ENCODE assay signal across 18 cellular contexts in the genomic region with DNA sequence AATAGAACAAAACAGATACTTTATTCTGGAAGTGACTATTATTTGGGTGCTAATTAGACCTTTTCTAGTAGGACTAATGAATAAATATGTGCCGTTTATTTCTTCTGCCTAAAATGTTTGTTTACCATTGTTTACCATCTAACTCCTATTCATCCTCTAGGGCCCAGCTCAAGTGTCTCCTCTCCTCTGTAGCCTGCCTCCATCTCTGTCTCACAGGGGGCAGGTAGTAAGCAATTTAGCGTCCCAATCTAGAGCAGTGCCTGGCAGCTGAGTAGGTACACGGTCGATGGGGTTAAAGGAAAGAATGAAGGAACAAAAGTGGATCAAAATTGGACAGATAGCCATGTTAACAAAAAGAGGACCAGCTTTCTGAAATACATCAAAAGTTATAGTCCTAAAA.
"Had no signal": no experiment of that assay in that cellular context is flagged by ENCODE, and none has a peak within 500 bp of the region (broad histone marks: within the 10 kb centered on the region; RNA-seq: fewer than 3 reads in every experiment).

No MANE protein-coding gene starts in this region.

- H3K4me3 ChIP-seq: pancreas, right lobe of liver, stomach, vagina had no signal

- H3K27ac Mint-ChIP-seq: activated B cell treated with CpG ODN at 0.5 μM for 24 hours; activated CD4-positive, alpha-beta memory T cell treated with anti-CD3 and anti-CD28 coated beads for 36 hours; activated naive CD8-positive, alpha-beta T cell; effector memory CD8-positive, alpha-beta T cell; naive thymus-derived CD8-positive, alpha-beta T cell had no signal

- H3K9me3 ChIP-seq: neutrophil, pancreas, right lobe of liver, stomach, vagina had no signal

- H3K27ac ChIP-seq: neutrophil, pancreas, right lobe of liver, stomach, vagina had no signal

- H3K9me3 Mint-ChIP-seq: activated B cell treated with CpG ODN at 0.5 μM for 24 hours; activated CD4-positive, alpha-beta memory T cell treated with anti-CD3 and anti-CD28 coated beads for 36 hours; effector memory CD8-positive, alpha-beta T cell; naive thymus-derived CD8-positive, alpha-beta T cell had no signal

- DNase-seq: activated B cell treated with CpG ODN at 0.5 μM for 24 hours; activated CD4-positive, alpha-beta memory T cell treated with anti-CD3 and anti-CD28 coated beads for 36 hours; activated CD4-positive, alpha-beta T cell treated with anti-CD3 and anti-CD28 coated beads for 4 hours; activated T-cell treated with anti-CD3 and anti-CD28 coated beads for 4 hours; effector memory CD8-positive, alpha-beta T cell; foreskin fibroblast; left cardiac atrium; mesenchymal stem cell; pancreas; right lobe of liver; small intestine; stimulated activated CD4-positive, alpha-beta T cell treated with anti-CD3 and anti-CD28 coated beads, Interleukin-4, amount 100 ng/mL, for 1 hour; stomach; trophoblast cell had no signal

- H3K4me1 Mint-ChIP-seq: activated B cell treated with CpG ODN at 0.5 μM for 24 hours had no signal

- H3K27me3 ChIP-seq: neutrophil, pancreas, right lobe of liver, stomach, vagina had no signal

- H3K4me1 ChIP-seq: pancreas, right lobe of liver, vagina had no signal

- H3K36me3 Mint-ChIP-seq: activated CD4-positive, alpha-beta memory T cell treated with anti-CD3 and anti-CD28 coated beads for 36 hours; activated naive CD8-positive, alpha-beta T cell; naive thymus-derived CD8-positive, alpha-beta T cell had no signal

- H3K36me3 ChIP-seq: pancreas, right lobe of liver, vagina had no signal

- H3K4me3 Mint-ChIP-seq: activated B cell treated with CpG ODN at 0.5 μM for 24 hours; activated CD4-positive, alpha-beta memory T cell treated with anti-CD3 and anti-CD28 coated beads for 36 hours; activated naive CD8-positive, alpha-beta T cell; effector memory CD8-positive, alpha-beta T cell; naive thymus-derived CD8-positive, alpha-beta T cell had no signal

- ATAC-seq: effector memory CD8-positive, alpha-beta T cell; left cardiac atrium; pancreas had no signal

- H3K27me3 Mint-ChIP-seq: activated naive CD8-positive, alpha-beta T cell; effector memory CD8-positive, alpha-beta T cell had no signal
